Comparison of ENCODE assay signal across 8 cellular contexts in genomic region chr12:6866920-6867406, GRCh38. TPM values are rescaled to one million over a fixed set of nuclear protein-coding genes. Genes with fewer than 3 reads are reported as not detected.
A peak's percentile ranks its signal among the peaks of the same experiment; 100 is the strongest.
DNase-seq lines count a peak whose midpoint lies in the region; ATAC-seq and TF ChIP-seq lines count a peak whose summit lies in the region.

No MANE protein-coding gene starts in this region.

- peaks cover 38% of the 10 kb centered on the region for H3K36me3 Mint-ChIP-seq in T-cell

- intact Hi-C loops in ovary (cut with DNase I), result loop anchor here (5.0 to 10.0 kb wide), 2 partner anchors 98 to 100 kb away; no protein-coding TSS in a partner anchor

- no peak for TF ChIP-seq EP300 in ovary (IDR thresholded peaks at IDR 0.05)

- H3K4me1 Mint-ChIP-seq in T-cell, result peaks cover 43 to 48% (median 46%) of the 10 kb centered on the region in 3 donors

- TF ChIP-seq CTCF in fibroblast of pulmonary artery (IDR thresholded peaks at IDR 0.05; ENCODE audit: low read length, missing control alignments) (no peak), ovary (IDR thresholded peaks at IDR 0.05) (no peak), GM10266 (IDR thresholded peaks at IDR 0.05; ENCODE audit: control insufficient read depth, insufficient read depth, low read depth, missing control alignments) (no peak)

- no peaks in the 10 kb centered on the region for H3K27me3 ChIP-seq in ovary

- H3K27me3 Mint-ChIP-seq in T-cell, result no peaks in the 10 kb centered on the region

- H3K4me3 Mint-ChIP-seq in T-cell, result peak overlapping the region; percentile 86 to 92 (median 87)

- H3K9me3 Mint-ChIP-seq in T-cell, result no peaks in the 10 kb centered on the region

- peak overlapping the region; percentile 91 for H3K27ac Mint-ChIP-seq in T-cell

- POLR2A ChIA-PET in T-cell (lab: Charles Lee), result interaction anchor here (0.7 to 1.4 kb wide), 2 partner anchors 15 to 151 kb away, joined by 5 to 6 read pairs; partner anchors contain the start of gene USP5 (in 1 of the 2)

- DNase-seq in T-cell (peak in 1 of 34 experiments; percentile 31), fibroblast of pulmonary artery (ENCODE audit: low read depth) (no peak), ovary (no peak), mesenteric fat pad (ENCODE audit: low spot score) (no peak), ecto neural progenitor cell (ENCODE audit: low spot score) (no peak), GM10266 (ENCODE audit: extremely low spot score) (no peak)

- CTCF ChIA-PET in T-cell (lab: Charles Lee), result interaction anchor here (0.6 to 1.5 kb wide), 9 partner anchors 8 to 240 kb away, joined by 3 to 8 read pairs (median 5); partner anchors contain the start of genes CDCA3 (in 1 of the 2), USP5 (in 1 of the 2) and ZNF384 (in 1 of the 2)

- TF ChIP-seq POLR2A in ovary (IDR thresholded peaks at IDR 0.05), result no peak

- ATAC-seq in GM18502 (IDR thresholded peaks at IDR 0.05; ENCODE audit: poor library complexity, unreplicated experiment) (peak; percentile 20), HG02571 (IDR thresholded peaks at IDR 0.05; ENCODE audit: unreplicated experiment) (peak; percentile 13), T-cell (replicated peaks in 1 of 4) (peak; percentile 0 to 4 (median 1))

- peak overlapping the region; percentile 49 to 90 for H3K27ac ChIP-seq in ovary

- 2 to 5% (median 3%) methylated on average over 30 to 32 of the region's 32 CpGs for WGBS in ovary, 3 donors

- H3K4me3 ChIP-seq in fibroblast of pulmonary artery (replicated peaks; ENCODE audit: low read depth, low read length), result peak overlapping the region; percentile 85
- H3K4me3 ChIP-seq in ovary, result peak overlapping the region; percentile 83

- H3K4me1 ChIP-seq in ovary (ENCODE audit: insufficient read depth), result no peaks in the 10 kb centered on the region

- no peaks in the 10 kb centered on the region for H3K9me3 ChIP-seq in ovary

- no peaks in the 10 kb centered on the region for H3K36me3 ChIP-seq in ovary

RNA-seq across cellular contexts. Expression of gene TPI1, which starts 0.4 kb away (rescaled TPM):
- total RNA-seq in T-cell, result 100 to 1,000 TPM; 132 to 208 (median 189) TPM
- 100 to 1,000 TPM; 136 to 443 (median 295) TPM for total RNA-seq in ovary
- 100 to 1,000 TPM; 267 to 594 TPM for polyA plus RNA-seq in ovary
- 383 TPM for total RNA-seq in mesenteric fat pad

RNA-seq across cellular contexts. Expression of gene SPSB2, which starts 6.1 kb away (rescaled TPM):
- total RNA-seq in T-cell (10 to 100 TPM in 3 of 5 donors, 1 to 10 TPM in 2; 6.2 to 25.9 (median 21.8) TPM), ovary (10 to 100 TPM in 3 of 7 donors, 1 to 10 TPM in 4; 5.8 to 14.7 (median 8.5) TPM), mesenteric fat pad (4.6 TPM)
- 1 to 10 TPM in 1 of 2 donors, under 1 TPM in 1; 0.38 to 8.1 TPM for polyA plus RNA-seq in ovary

RNA-seq across cellular contexts. Expression of gene USP5, which starts 15.0 kb away (rescaled TPM):
- total RNA-seq in T-cell (10 to 100 TPM; 64.2 to 95.8 (median 85.8) TPM), ovary (10 to 100 TPM; 13.9 to 84.3 (median 63.0) TPM), mesenteric fat pad (74.8 TPM)
- polyA plus RNA-seq in ovary, result 10 to 100 TPM; 23.7 to 30.1 TPM

RNA-seq across cellular contexts. Expression of gene CDCA3, which starts 15.9 kb away (rescaled TPM):
- total RNA-seq in T-cell (1 to 10 TPM; 1.1 to 2.7 (median 2.0) TPM), ovary (1 to 10 TPM in 2 of 7 donors, under 1 TPM in 5; 0.18 to 1.6 (median 0.74) TPM), mesenteric fat pad (0.16 TPM)
- 1 to 10 TPM in 1 of 2 donors, under 1 TPM in 1; 0.68 to 1.6 TPM for polyA plus RNA-seq in ovary

RNA-seq across cellular contexts. Expression of gene GNB3, which starts 26.2 kb away (rescaled TPM):
- total RNA-seq in T-cell (1 to 10 TPM in 4 of 5 donors, under 1 TPM in 1; 0.85 to 4.3 (median 3.4) TPM), ovary (10 to 100 TPM in 5 of 7 donors, 1 to 10 TPM in 1, under 1 TPM in 1; 0.34 to 15.0 (median 11.0) TPM), mesenteric fat pad (1.2 TPM)
- 1 to 10 TPM; 1.8 to 7.8 TPM for polyA plus RNA-seq in ovary
